ENCODE assay signal across 23 cellular contexts in the genomic region with DNA sequence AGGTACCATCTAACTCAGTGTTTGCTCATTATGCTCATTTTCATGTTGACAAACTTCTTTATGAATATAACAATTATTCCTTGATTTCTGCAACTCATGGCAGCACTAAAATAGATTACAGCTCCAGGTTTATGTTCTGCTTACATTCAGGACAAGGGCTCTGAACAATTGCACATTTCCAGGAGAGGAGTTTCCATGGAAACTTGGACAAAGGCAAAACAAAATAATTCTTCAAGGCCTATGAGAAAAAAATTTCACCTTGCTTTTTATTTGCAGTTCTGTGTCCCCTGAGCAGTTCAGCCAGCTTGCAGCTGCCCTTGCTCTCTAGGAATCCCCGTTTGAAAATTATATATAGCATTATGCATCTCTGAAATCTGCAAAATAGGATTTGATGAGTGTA.
DNase-seq lines count a peak whose midpoint lies in the region; ATAC-seq lines count a peak whose summit lies in the region.
"Had no signal": no experiment of that assay in that cellular context is flagged by ENCODE, and none has a peak within 500 bp of the region (broad histone marks: within the 10 kb centered on the region; RNA-seq: fewer than 3 reads in every experiment).

No MANE protein-coding gene starts in this region.

- ATAC-seq in GM18520 (IDR thresholded peaks at IDR 0.05; ENCODE audit: unreplicated experiment): no peak
- ATAC-seq: natural killer cell treated with Interleukin-12 subunit alpha and Interleukin-12 subunit beta and Interleukin-15 and Interleukin-18, amount 100 ng/mL, for 72 hours had no signal

- peak; percentile 5 for DNase-seq in EH (ENCODE audit: low read depth)
- DNase-seq in NCI-H1417 (lab: John Stamatoyannopoulos, UW): peak in 2 of 3 experiments; percentile 20 to 79
- DNase-seq in astrocyte of the hippocampus (ENCODE audit: low read depth, low spot score): peak; percentile 44
- peak; percentile 49 for DNase-seq in left kidney (ENCODE audit: low read depth, low spot score)
- no peak for DNase-seq in NK-92 treated with Interleukin-12 subunit alpha and Interleukin-12 subunit beta, amount 100 ng/mL, for 24 hours (lab: John Stamatoyannopoulos, UW)
- DNase-seq in NCI-H1694 (lab: John Stamatoyannopoulos, UW): no peak
- no peak for DNase-seq in stimulated activated CD4-positive, alpha-beta T cell treated with anti-CD3 and anti-CD28 coated beads, Interleukin-12 subunit alpha, Interleukin-12 subunit beta, amount 100 ng/mL, for 4 hours
- DNase-seq: activated CD4-positive, alpha-beta T cell treated with anti-CD3 and anti-CD28 coated beads, Interleukin-2, amount 10 ng/mL, durations not matched to agents 24 days and 14 days; activated naive CD4-positive, alpha-beta T cell treated with anti-CD3 and anti-CD28 coated beads, Interleukin-2, amount 10 ng/mL, durations not matched to agents 7 days and 5 days; C1 segment of cervical spinal cord; central memory CD4-positive, alpha-beta T cell; dorsolateral prefrontal cortex; EL; foreskin fibroblast; H7; Karpas-422; left ventricle myocardium inferior; NCI-H226; NCI-H774; posterior cingulate gyrus; WERI-Rb-1 had no signal

Comparison
In these comparisons a context has a peak if more than half of its experiments do, and no peak if none do; other contexts are left out.
1. DNase-seq: peak in EH (single experiment), NCI-H1417 (2 of 3), astrocyte of the hippocampus (single experiment) and left kidney (single experiment); none in NK-92 treated with Interleukin-12 subunit alpha and Interleukin-12 subunit beta, amount 100 ng/mL, for 24 hours (single experiment), NCI-H1694 (single experiment) and stimulated activated CD4-positive, alpha-beta T cell treated with anti-CD3 and anti-CD28 coated beads, Interleukin-12 subunit alpha, Interleukin-12 subunit beta, amount 100 ng/mL, for 4 hours (single experiment).